16 cellular contexts compared by ENCODE assay signal in the genomic region with DNA sequence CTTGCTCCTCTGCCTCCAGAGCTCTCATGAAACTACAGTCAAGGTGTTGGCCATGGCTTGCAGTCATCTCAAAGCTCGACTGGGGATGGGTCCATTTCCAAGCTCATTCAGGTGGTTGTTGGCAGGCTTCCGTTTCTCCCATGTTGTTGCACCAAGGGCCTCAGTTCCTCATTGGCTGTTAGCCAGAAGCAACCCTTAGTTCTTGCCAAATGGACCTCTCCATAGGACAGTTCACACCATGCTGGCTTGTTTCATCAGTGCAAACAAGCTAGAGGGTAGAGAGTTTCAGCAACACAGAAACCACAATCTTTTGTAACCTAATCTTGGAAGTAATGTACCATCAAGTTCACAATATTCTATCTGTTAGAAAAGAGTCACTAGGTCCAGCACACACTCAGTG. TPM values are rescaled to one million over a fixed set of nuclear protein-coding genes. Genes with fewer than 3 reads are reported as not detected.
DNase-seq lines count a peak whose midpoint lies in the region; ATAC-seq and TF ChIP-seq lines count a peak whose summit lies in the region.
"Had no signal": no experiment of that assay in that cellular context is flagged by ENCODE, and none has a peak within 500 bp of the region (broad histone marks: within the 10 kb centered on the region; RNA-seq: fewer than 3 reads in every experiment).

No MANE protein-coding gene starts in this region.

- ATAC-seq in HG03045 (IDR thresholded peaks at IDR 0.05; ENCODE audit: unreplicated experiment) (no peak), GM21786 (IDR thresholded peaks at IDR 0.05; ENCODE audit: unreplicated experiment) (no peak)
- ATAC-seq: T-helper 17 cell had no signal

- H3K9ac ChIP-seq in mammary epithelial cell (ENCODE audit: insufficient read depth, low read length) = no peak overlapping the region
- H3K9ac ChIP-seq: SK-N-SH had no signal

- H3K4me1 ChIP-seq in mammary epithelial cell (ENCODE audit: insufficient read depth, low read length) = no peaks in the 10 kb centered on the region

- no peak overlapping the region for H2AFZ ChIP-seq in mammary epithelial cell (ENCODE audit: low read depth, low read length)
- H2AFZ ChIP-seq: PC-9 had no signal

- in situ Hi-C loops in mammary epithelial cell (cut with MboI; ENCODE audit: low sequenced_read_pairs in 2 of 2) = no loop called here

- H3K27ac ChIP-seq in mammary epithelial cell (ENCODE audit: insufficient read depth, low read depth, low read length) = no peak overlapping the region
- H3K27ac ChIP-seq: PC-9 had no signal

- TF ChIP-seq CTCF in MCF 10A (IDR thresholded peaks at IDR 0.05; ENCODE audit: unreplicated experiment) (no peak), mammary epithelial cell (conservative IDR thresholded peaks at IDR 0.05 in 1 of 2, IDR thresholded peaks at IDR 0.05 in 1 of 2; ENCODE audit: extremely low read depth in 1 of 2, insufficient read depth in 1 of 2, low read depth in 1 of 2, low read length in 2 of 2) (no peak)

- intact Hi-C loops in MCF 10A (cut with micrococcal nuclease) (no loop called here), mammary epithelial cell (cut with micrococcal nuclease) (no loop called here)

- POLR2A ChIA-PET in MCF 10A (lab: Yijun Ruan, JAX) = interaction anchor here (0.7 to 1.5 kb wide), 3 partner anchors 10 to 23 kb away, joined by 4 to 5 read pairs (median 5); partner anchors contain the start of gene PPM1A

- H3K36me3 ChIP-seq in mammary epithelial cell (ENCODE audit: insufficient read depth, low read length) = no peaks in the 10 kb centered on the region

- H4K20me1 ChIP-seq in mammary epithelial cell (ENCODE audit: insufficient read depth, low read length) = no peaks in the 10 kb centered on the region

- no peaks in the 10 kb centered on the region for H3K36me3 Mint-ChIP-seq in MCF 10A (ENCODE audit: insufficient read depth, unreplicated experiment)
- H3K36me3 Mint-ChIP-seq: CD14-positive monocyte had no signal

- CTCF ChIA-PET in MCF 10A (lab: Yijun Ruan, JAX) (interaction anchor here (0.6 kb wide), 1 partner anchor 797 kb away, joined by 3 read pairs; no protein-coding TSS in a partner anchor), mammary epithelial cell (lab: Charles Lee; ENCODE audit: low non-redundant PET) (no interaction called here)

- H3K4me2 ChIP-seq in mammary epithelial cell (ENCODE audit: insufficient read depth, low read depth, low read length) = no peak overlapping the region
- H3K4me2 ChIP-seq: PC-9, SK-N-SH had no signal

- BruUV-seq in MCF 10A (replicated peaks; lab: Mats Ljungman, UMichigan) (no TSS peak), mammary epithelial cell (replicated peaks; lab: Mats Ljungman, UMichigan) (no TSS peak)

- H3K4me1 Mint-ChIP-seq in MCF 10A (ENCODE audit: insufficient read depth, unreplicated experiment) = no peaks in the 10 kb centered on the region

- H3K9me3 Mint-ChIP-seq in MCF 10A (ENCODE audit: unreplicated experiment) = no peaks in the 10 kb centered on the region

- no peaks in the 10 kb centered on the region for H3K79me2 ChIP-seq in mammary epithelial cell (ENCODE audit: insufficient read depth, low read length)

- 0% methylated on average over 2 of the region's 2 CpGs for WGBS in mammary epithelial cell (ENCODE audit: low coverage, missing lambda C conversion rate)

- H3K27ac Mint-ChIP-seq in MCF 10A (ENCODE audit: low read depth, unreplicated experiment) = no peak overlapping the region

- DNase-seq in MCF 10A (ENCODE audit: unreplicated experiment) (peak; percentile 50), mammary epithelial cell (no peak), NCI-H69 (lab: John Stamatoyannopoulos, UW) (peak; percentile 28), SKM-1 treated with dmso at 0.1 percent for 144 hours (lab: John Stamatoyannopoulos, UW; ENCODE audit: unreplicated experiment) (peak; percentile 31), renal cortical epithelial cell (ENCODE audit: low read depth) (peak; percentile 18), NCI-H1092 (lab: John Stamatoyannopoulos, UW) (no peak)
- DNase-seq: Calu3, Karpas-422, NCI-H1048, NCI-H510A, PC-9, SK-N-SH, T-helper 17 cell had no signal

- dilution Hi-C loops in mammary epithelial cell (cut with HindIII; ENCODE audit: low sequenced_read_pairs) = no loop called here

- H3K4me3 ChIP-seq in mammary epithelial cell (replicated peaks in 1 of 3; ENCODE audit: insufficient read depth in 1 of 3, low read depth in 2 of 3, low read length in 3 of 3) = no peak overlapping the region
- H3K4me3 ChIP-seq: PC-9 had no signal

- H3K27me3 Mint-ChIP-seq in MCF 10A (ENCODE audit: insufficient read depth, unreplicated experiment) = no peaks in the 10 kb centered on the region
- H3K27me3 Mint-ChIP-seq: T-helper 17 cell had no signal

- no peaks in the 10 kb centered on the region for H3K9me3 ChIP-seq in mammary epithelial cell (replicated peaks; ENCODE audit: insufficient read depth, low read length)
- H3K9me3 ChIP-seq: SK-N-SH had no signal

- no peaks in the 10 kb centered on the region for H3K27me3 ChIP-seq in mammary epithelial cell (ENCODE audit: insufficient read depth, low read length)

- no peak overlapping the region for H3K4me3 Mint-ChIP-seq in MCF 10A (ENCODE audit: unreplicated experiment)
- H3K4me3 Mint-ChIP-seq: CD14-positive monocyte, T-helper 17 cell had no signal

RNA-seq across cellular contexts. Expression of gene PPM1A, which starts 22.7 kb away (rescaled TPM):
- total RNA-seq in MCF 10A (2022) (47.2 and 50.4 TPM in 2 replicates), mammary epithelial cell (10 to 100 TPM; 26.3 to 40.5 TPM), renal cortical epithelial cell (22.4 and 94.5 TPM in 2 replicates)
- polyA plus RNA-seq in mammary epithelial cell = 18.6 TPM
- 26.8 TPM for polyA minus RNA-seq in mammary epithelial cell

Comparison
In these comparisons a context has a peak if more than half of its experiments do, and no peak if none do; other contexts are left out.
1. DNase-seq: peak in MCF 10A (single experiment), NCI-H69 (single experiment), SKM-1 treated with dmso at 0.1 percent for 144 hours (single experiment) and renal cortical epithelial cell (single experiment); none in mammary epithelial cell (single experiment) and NCI-H1092 (single experiment).